8 cellular contexts compared by ENCODE assay signal in the genomic region with DNA sequence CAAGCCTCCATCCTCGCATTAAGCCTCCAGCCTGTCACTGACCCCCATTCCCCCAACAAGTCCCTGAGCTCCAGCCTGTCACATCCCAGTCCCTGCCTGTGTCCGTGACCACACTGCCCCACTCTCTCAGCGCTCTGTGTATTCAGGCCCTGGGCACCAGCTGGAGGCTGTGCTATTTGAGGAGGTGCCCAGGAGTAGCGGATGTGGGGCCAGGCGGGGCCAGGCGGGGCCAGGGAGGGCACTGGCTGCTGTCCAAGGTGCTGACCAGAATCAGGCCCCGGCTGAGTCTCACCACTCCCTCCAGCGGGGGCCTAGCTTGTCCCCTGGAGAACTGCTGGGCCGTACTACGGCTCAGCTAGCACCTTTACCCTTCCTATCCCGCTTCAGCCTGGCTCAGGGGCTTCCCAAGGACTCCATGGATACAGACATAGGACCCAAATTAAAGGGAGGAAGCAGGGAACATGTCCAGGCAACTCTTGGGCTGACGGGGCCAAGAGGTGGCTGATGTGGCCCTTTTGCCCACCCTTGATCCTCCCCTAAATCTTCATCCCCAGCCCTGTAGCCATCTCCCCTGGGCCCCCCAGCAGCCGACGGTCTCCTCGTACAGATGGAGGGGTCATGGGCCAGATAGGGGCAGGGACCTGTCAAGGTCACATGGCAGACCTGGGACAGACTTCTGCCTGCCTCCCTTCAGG. TPM values are rescaled to one million over a fixed set of nuclear protein-coding genes. Genes with fewer than 3 reads are reported as not detected.
DNase-seq lines count a peak whose midpoint lies in the region; ATAC-seq and TF ChIP-seq lines count a peak whose summit lies in the region.

No MANE protein-coding gene starts in this region.

- H3K27ac ChIP-seq in aorta (ENCODE audit: low read depth in 1 of 2, low read length in 2 of 2) = no peak overlapping the region

- no peaks in the 10 kb centered on the region for H3K4me1 ChIP-seq in aorta (ENCODE audit: control insufficient read depth in 1 of 2, insufficient read depth in 2 of 2, low read length in 2 of 2)

- intact Hi-C loops in aorta (cut with DNase I) = no loop called here

- DNase-seq in GM19238 (ENCODE audit: insufficient read length, low spot score) = peak; percentile 53
- DNase-seq in activated T-helper 1 cell treated with Interleukin-2 at 50 U/mL for 16 hours (ENCODE audit: low read depth) = peak; percentile 39
- peak; percentile 64 for DNase-seq in glomerular visceral epithelial cell (ENCODE audit: extremely low spot score)
- peak; percentile 87 for DNase-seq in pons (ENCODE audit: low spot score)
- peak; percentile 78 to 87 for DNase-seq in aorta
- no peak for DNase-seq in NCI-H1092 treated with DMSO at 0.1 percent for 48 hours (lab: John Stamatoyannopoulos, UW)

- no peaks in the 10 kb centered on the region for H3K36me3 ChIP-seq in aorta (ENCODE audit: control insufficient read depth in 1 of 2, insufficient read depth in 2 of 2, low read length in 1 of 2)

- peak; percentile 66 for ATAC-seq in aorta (ENCODE audit: low FRiP score)
- no peak for ATAC-seq in GM19328 (IDR thresholded peaks at IDR 0.05; ENCODE audit: unreplicated experiment)

- 36 to 38% methylated on average over 15 of the region's 15 CpGs for WGBS in aorta, 2 donors

- no peaks in the 10 kb centered on the region for H3K27me3 ChIP-seq in aorta (ENCODE audit: control insufficient read depth in 1 of 2, insufficient read depth in 2 of 2, low read length in 1 of 2)

- no peak overlapping the region for H3K4me3 ChIP-seq in aorta (ENCODE audit: low read length in 2 of 2)

- no peaks in the 10 kb centered on the region for H3K9me3 ChIP-seq in aorta (ENCODE audit: control insufficient read depth, low read length)

TF ChIP-seq in PFSK-1, 5 proteins besides CTCF, POLR2A, EP300 and RAD21:
- TF ChIP-seq, protein P1, sequence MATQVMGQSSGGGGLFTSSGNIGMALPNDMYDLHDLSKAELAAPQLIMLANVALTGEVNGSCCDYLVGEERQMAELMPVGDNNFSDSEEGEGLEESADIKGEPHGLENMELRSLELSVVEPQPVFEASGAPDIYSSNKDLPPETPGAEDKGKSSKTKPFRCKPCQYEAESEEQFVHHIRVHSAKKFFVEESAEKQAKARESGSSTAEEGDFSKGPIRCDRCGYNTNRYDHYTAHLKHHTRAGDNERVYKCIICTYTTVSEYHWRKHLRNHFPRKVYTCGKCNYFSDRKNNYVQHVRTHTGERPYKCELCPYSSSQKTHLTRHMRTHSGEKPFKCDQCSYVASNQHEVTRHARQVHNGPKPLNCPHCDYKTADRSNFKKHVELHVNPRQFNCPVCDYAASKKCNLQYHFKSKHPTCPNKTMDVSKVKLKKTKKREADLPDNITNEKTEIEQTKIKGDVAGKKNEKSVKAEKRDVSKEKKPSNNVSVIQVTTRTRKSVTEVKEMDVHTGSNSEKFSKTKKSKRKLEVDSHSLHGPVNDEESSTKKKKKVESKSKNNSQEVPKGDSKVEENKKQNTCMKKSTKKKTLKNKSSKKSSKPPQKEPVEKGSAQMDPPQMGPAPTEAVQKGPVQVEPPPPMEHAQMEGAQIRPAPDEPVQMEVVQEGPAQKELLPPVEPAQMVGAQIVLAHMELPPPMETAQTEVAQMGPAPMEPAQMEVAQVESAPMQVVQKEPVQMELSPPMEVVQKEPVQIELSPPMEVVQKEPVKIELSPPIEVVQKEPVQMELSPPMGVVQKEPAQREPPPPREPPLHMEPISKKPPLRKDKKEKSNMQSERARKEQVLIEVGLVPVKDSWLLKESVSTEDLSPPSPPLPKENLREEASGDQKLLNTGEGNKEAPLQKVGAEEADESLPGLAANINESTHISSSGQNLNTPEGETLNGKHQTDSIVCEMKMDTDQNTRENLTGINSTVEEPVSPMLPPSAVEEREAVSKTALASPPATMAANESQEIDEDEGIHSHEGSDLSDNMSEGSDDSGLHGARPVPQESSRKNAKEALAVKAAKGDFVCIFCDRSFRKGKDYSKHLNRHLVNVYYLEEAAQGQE (IDR thresholded peaks at IDR 0.05; ENCODE audit: insufficient read depth in 1 of 2, low read depth in 2 of 2, low read length in 2 of 2) = peak; percentile 98 to 99
- TF ChIP-seq TAF1 (IDR thresholded peaks at IDR 0.05; ENCODE audit: borderline replicate concordance, insufficient read depth, low read length) = no peak
- TF ChIP-seq SIN3A (IDR thresholded peaks at IDR 0.05; ENCODE audit: borderline replicate concordance, insufficient read depth, low read length) = no peak
- no peak for TF ChIP-seq POLR2AphosphoS5 (IDR thresholded peaks at IDR 0.05; ENCODE audit: low read depth, low read length)

RNA-seq across cellular contexts. Expression of a gene that starts 1.1 kb away (rescaled TPM):
- not detected for polyA plus RNA-seq in PFSK-1 (2012; ENCODE audit: insufficient read length, low read depth)
- total RNA-seq in aorta = not detected
- 1 to 10 TPM; 1.4 to 1.5 TPM for polyA plus RNA-seq in aorta

RNA-seq across cellular contexts. Expression of a gene that starts 16.2 kb away (rescaled TPM):
- polyA plus RNA-seq in PFSK-1 (2012; ENCODE audit: insufficient read length, low read depth) = not detected
- total RNA-seq in aorta = not detected
- polyA plus RNA-seq in aorta = under 1 TPM in 1 of 2 donors, not detected in 1; 0.26 TPM

RNA-seq across cellular contexts. Expression of a gene that starts 48.0 kb away (rescaled TPM):
- 9.5 TPM for polyA plus RNA-seq in PFSK-1 (2012; ENCODE audit: insufficient read length, low read depth)
- total RNA-seq in aorta = 10 to 100 TPM; 72.4 to 82.0 TPM
- polyA plus RNA-seq in aorta = 10 to 100 TPM; 42.3 to 77.1 TPM
